Comparison of ENCODE assay signal across 21 cellular contexts in genomic region chr10:101237908-101238731, GRCh38. TPM values are rescaled to one million over a fixed set of nuclear protein-coding genes. Genes with fewer than 3 reads are reported as not detected.
DNase-seq lines count a peak whose midpoint lies in the region; ATAC-seq and TF ChIP-seq lines count a peak whose summit lies in the region.
"Had no signal": no experiment of that assay in that cellular context is flagged by ENCODE, and none has a peak within 500 bp of the region (broad histone marks: within the 10 kb centered on the region; RNA-seq: fewer than 3 reads in every experiment).

No MANE protein-coding gene starts in this region.

- DNase-seq in Right ventricle myocardium superior (peak; percentile 17), heart left ventricle (no peak), neuronal stem cell (ENCODE audit: low spot score) (no peak), NCI-H146 (lab: John Stamatoyannopoulos, UW) (no peak), ACHN (no peak)
- no peak for DNase-seq in central memory CD8-positive, alpha-beta T cell (ENCODE audit: low spot score in 2 of 2)
- DNase-seq: Caco-2; CD4-positive, alpha-beta T cell; EL; KBM-7; NCI-H1105 treated with DMSO at 0.1 percent for 48 hours; NCI-H1694 treated with DMSO at 0.1 percent for 48 hours; NCI-H2107; NCI-H2227 treated with DMSO at 0.1 percent for 48 hours; NCI-H524; NCI-H82 had no signal

- no peak overlapping the region for H3K4ac ChIP-seq in neuronal stem cell (ENCODE audit: low read length)

- H3K27ac ChIP-seq in heart left ventricle (no peak overlapping the region), HUES6 (ENCODE audit: low read depth, low read length) (no peak overlapping the region), neuronal stem cell (replicated peaks; ENCODE audit: low read length) (no peak overlapping the region)
- H3K27ac ChIP-seq: RWPE1 had no signal

- H3K9ac ChIP-seq in HUES6 (ENCODE audit: low read length): no peak overlapping the region
- H3K9ac ChIP-seq in neuronal stem cell (ENCODE audit: low read depth, low read length, poor library complexity): no peak overlapping the region

- H3K4me1 Mint-ChIP-seq in central memory CD8-positive, alpha-beta T cell: peaks cover 9% of the 10 kb centered on the region

- no peak for TF ChIP-seq CTCF in heart left ventricle (IDR thresholded peaks at IDR 0.05)

- no peak overlapping the region for H2AK5ac ChIP-seq in neuronal stem cell (ENCODE audit: low read depth, low read length)

- in situ Hi-C loops in ACHN (cut with HindIII; ENCODE audit: low pct_ligation_motif_present, low pct_unique_long_range_greater_than_20kb, low sequenced_read_pairs): no loop called here

- ATAC-seq in Right ventricle myocardium superior (ENCODE audit: poor library complexity) (no peak), heart left ventricle (no peak), GM21515 (IDR thresholded peaks at IDR 0.05; ENCODE audit: unreplicated experiment) (no peak)
- ATAC-seq in central memory CD8-positive, alpha-beta T cell (replicated peaks; ENCODE audit: extremely low read depth, poor library complexity, severe bottlenecking): no peak

- H3K14ac ChIP-seq in neuronal stem cell (ENCODE audit: low read length): peak overlapping the region; percentile 60

- H2BK15ac ChIP-seq in neuronal stem cell (ENCODE audit: low read length): no peak overlapping the region

- H3K27ac Mint-ChIP-seq in central memory CD8-positive, alpha-beta T cell (ENCODE audit: low read depth): no peak overlapping the region
- H3K27ac Mint-ChIP-seq: CD4-positive, alpha-beta T cell had no signal

- H3K36me3 Mint-ChIP-seq in central memory CD8-positive, alpha-beta T cell (ENCODE audit: insufficient read depth): no peaks in the 10 kb centered on the region

- TF ChIP-seq POLR2A in heart left ventricle (IDR thresholded peaks at IDR 0.05): no peak

- WGBS in heart left ventricle, 4 donors: 10 to 17% (median 14%) methylated on average over 27 to 32 of the region's 32 CpGs
- WGBS in neuronal stem cell (ENCODE audit: extremely low coverage in 2 of 2, insufficient read length in 2 of 2, insufficient replicate concordance in 1 of 2), 2 donors: no CpG with 5 or more reads among the region's 32 CpGs

- H3K4me3 ChIP-seq in heart left ventricle: no peak overlapping the region
- peak overlapping the region; percentile 58; the same call in 1 of the 2 replicates for H3K4me3 ChIP-seq in HUES6 (ENCODE audit: low read depth, low read length)
- no peak overlapping the region for H3K4me3 ChIP-seq in neuronal stem cell (ENCODE audit: low read length in 2 of 2)
- H3K4me3 ChIP-seq: HAP-1 had no signal

- H3K9me3 ChIP-seq in heart left ventricle: no peaks in the 10 kb centered on the region
- no peaks in the 10 kb centered on the region for H3K9me3 ChIP-seq in HUES6 (ENCODE audit: control insufficient read depth, insufficient read depth, low read depth, low read length)
- H3K9me3 ChIP-seq in neuronal stem cell (replicated peaks in 1 of 2; ENCODE audit: control insufficient read depth in 2 of 2, insufficient read depth in 1 of 2, low read depth in 1 of 2, low read length in 2 of 2): no peaks in the 10 kb centered on the region
- H3K9me3 ChIP-seq: Caco-2, HAP-1 had no signal

- no peak overlapping the region for H2BK12ac ChIP-seq in neuronal stem cell (ENCODE audit: low read length)

- no peak overlapping the region for H3K4me2 ChIP-seq in neuronal stem cell (ENCODE audit: insufficient read depth, low read length, poor library complexity, severe bottlenecking)

- no peak overlapping the region for H4K91ac ChIP-seq in neuronal stem cell (ENCODE audit: low read depth, low read length, poor library complexity)

- H3K9me3 Mint-ChIP-seq in central memory CD8-positive, alpha-beta T cell: no peaks in the 10 kb centered on the region
- H3K9me3 Mint-ChIP-seq: CD4-positive, alpha-beta T cell had no signal

- H3K79me1 ChIP-seq in neuronal stem cell (ENCODE audit: low read depth, low read length): no peaks in the 10 kb centered on the region

- H3K4me1 ChIP-seq in heart left ventricle: peaks cover 0 to 15% (median 6%) of the 10 kb centered on the region in 12 donors
- H3K4me1 ChIP-seq in HUES6 (ENCODE audit: control insufficient read depth, insufficient read depth, low read length): peaks cover 15% of the 10 kb centered on the region
- H3K4me1 ChIP-seq in neuronal stem cell (ENCODE audit: control insufficient read depth in 2 of 2, insufficient read depth in 1 of 2, low read depth in 1 of 2, low read length in 2 of 2): peaks cover 1 to 3% of the 10 kb centered on the region in 2 donors
- H3K4me1 ChIP-seq: Caco-2, HAP-1 had no signal

- peaks cover 85% of the 10 kb centered on the region for H3K27me3 Mint-ChIP-seq in central memory CD8-positive, alpha-beta T cell

- no peak overlapping the region for H4K8ac ChIP-seq in neuronal stem cell (ENCODE audit: low read depth, low read length)

- H3K23ac ChIP-seq in neuronal stem cell (ENCODE audit: low read depth, low read length, poor library complexity): no peak overlapping the region

- no peak overlapping the region for H2AFZ ChIP-seq in neuronal stem cell (ENCODE audit: low read length)

- H2BK5ac ChIP-seq in neuronal stem cell (ENCODE audit: low read length): no peak overlapping the region

- H3K27me3 ChIP-seq in heart left ventricle: peaks cover 43 to 96% (median 80%) of the 10 kb centered on the region in 9 donors
- H3K27me3 ChIP-seq in HUES6 (ENCODE audit: control insufficient read depth, insufficient read depth, low read length): peaks cover 97% of the 10 kb centered on the region
- peaks cover 45 to 97% (median 82%) of the 10 kb centered on the region in 3 experiments for H3K27me3 ChIP-seq in neuronal stem cell (ENCODE audit: control insufficient read depth in 3 of 3, insufficient read depth in 3 of 3, low read depth in 1 of 3, low read length in 3 of 3)

- H3K4me3 Mint-ChIP-seq in central memory CD8-positive, alpha-beta T cell: peak overlapping the region; percentile 49

- no peak overlapping the region for H3K18ac ChIP-seq in neuronal stem cell (ENCODE audit: low read length)

- no peaks in the 10 kb centered on the region for H3K36me3 ChIP-seq in heart left ventricle
- H3K36me3 ChIP-seq in HUES6 (ENCODE audit: control insufficient read depth, insufficient read depth, low read length): no peaks in the 10 kb centered on the region
- no peaks in the 10 kb centered on the region for H3K36me3 ChIP-seq in neuronal stem cell (replicated peaks in 1 of 2; ENCODE audit: control insufficient read depth in 2 of 2, insufficient read depth in 2 of 2, low read length in 2 of 2)
- H3K36me3 ChIP-seq: HAP-1 had no signal

- intact Hi-C loops in Right ventricle myocardium superior (cut with DNase I) (no loop called here), heart left ventricle (cut with DNase I) (no loop called here)

- no peak overlapping the region for H2BK120ac ChIP-seq in neuronal stem cell (ENCODE audit: low read depth, low read length)

RNA-seq across cellular contexts. Expression of gene LBX1, which starts 8.9 kb away (rescaled TPM):
- total RNA-seq in Right ventricle myocardium superior: not detected
- total RNA-seq in heart left ventricle: under 1 TPM in 1 of 9 donors, not detected in 8; 0.08 TPM
- polyA plus RNA-seq in heart left ventricle: not detected
- not detected for polyA plus RNA-seq in neuronal stem cell (2013, experiment 1 of 2)
- not detected for polyA plus RNA-seq in neuronal stem cell (2013, experiment 2 of 2)
- total RNA-seq: Caco-2; CD4-positive, alpha-beta T cell had no signal
- polyA plus RNA-seq: BJ had no signal
